14 cellular contexts compared by ENCODE assay signal in genomic region chr6:37260063-37260843, GRCh38. TPM values are rescaled to one million over a fixed set of nuclear protein-coding genes. Genes with fewer than 3 reads are reported as not detected.
A peak's percentile ranks its signal among the peaks of the same experiment; 100 is the strongest.
DNase-seq lines count a peak whose midpoint lies in the region; ATAC-seq and TF ChIP-seq lines count a peak whose summit lies in the region.
"Had no signal": no experiment of that assay in that cellular context is flagged by ENCODE, and none has a peak within 500 bp of the region (broad histone marks: within the 10 kb centered on the region; RNA-seq: fewer than 3 reads in every experiment).

No MANE protein-coding gene starts in this region.

- peak overlapping the region; percentile 100 for H3K27ac Mint-ChIP-seq in activated T-helper 1 cell treated with anti-CD3 and anti-CD28 coated beads, Interleukin-12 subunit alpha, Interleukin-12 subunit beta, Interleukin-2, Interleukin-4 antibody, amounts not matched to agents 30 ng/mL and 10 ng/mL and 1 ng/mL, durations not matched to agents 14 hours and 24 hours and 36 hours
- peak overlapping the region; percentile 91 to 99 for H3K27ac Mint-ChIP-seq in natural killer cell

- no peak overlapping the region for H3K4me3 ChIP-seq in SK-N-SH (ENCODE audit: low read depth in 2 of 2, low read length in 1 of 2)
- no peak overlapping the region for H3K4me3 ChIP-seq in GM23248

- 0 out of 2 replicates have a peak overlapping the region, but pooled peaks have one; percentile 87 for H3K4me2 ChIP-seq in SK-N-SH
- H3K4me2 ChIP-seq in GM23248 (ENCODE audit: unreplicated experiment) = no peak overlapping the region

- intact Hi-C loops in activated T-helper 1 cell treated with anti-CD3 and anti-CD28 coated beads, Interleukin-12 subunit alpha, Interleukin-12 subunit beta, Interleukin-2, Interleukin-4 antibody, amounts not matched to agents 30 ng/mL and 10 ng/mL and 1 ng/mL, durations not matched to agents 14 hours and 24 hours and 36 hours (cut with micrococcal nuclease) = loop anchor here (1.0 kb wide), 10 partner anchors 13 to 348 kb away; no protein-coding TSS in a partner anchor
- intact Hi-C loops in natural killer cell (cut with micrococcal nuclease) = no loop called here
- intact Hi-C loops in Right ventricle myocardium inferior (cut with DNase I) = no loop called here

- WGBS in SK-N-SH (ENCODE audit: low lambda C conversion rate) = 96% methylated on average over 3 of the region's 3 CpGs
- WGBS in GM23248 (ENCODE audit: low coverage in 1 of 2, low lambda C conversion rate in 2 of 2, missing lambda C conversion rate in 2 of 2), 2 experiments = 99 to 100% methylated on average over 3 of the region's 3 CpGs

- peaks cover 24% of the 10 kb centered on the region for H3K36me3 Mint-ChIP-seq in activated T-helper 1 cell treated with anti-CD3 and anti-CD28 coated beads, Interleukin-12 subunit alpha, Interleukin-12 subunit beta, Interleukin-2, Interleukin-4 antibody, amounts not matched to agents 30 ng/mL and 10 ng/mL and 1 ng/mL, durations not matched to agents 14 hours and 24 hours and 36 hours (ENCODE audit: low read depth)
- H3K36me3 Mint-ChIP-seq in natural killer cell = no peaks in the 10 kb centered on the region

- H3K36me3 ChIP-seq in SK-N-SH (replicated peaks in 1 of 2; ENCODE audit: control insufficient read depth in 1 of 2, insufficient read depth in 2 of 2, low read length in 1 of 2) = no peaks in the 10 kb centered on the region
- no peaks in the 10 kb centered on the region for H3K36me3 ChIP-seq in GM23248 (ENCODE audit: low read depth)

- H3K9ac ChIP-seq in SK-N-SH = no peak overlapping the region; the same call in 1 of the 2 replicates
- H3K9ac ChIP-seq in GM23248 = peak overlapping the region; percentile 98

- H3K79me2 ChIP-seq in SK-N-SH (ENCODE audit: insufficient read depth) = peaks cover 75% of the 10 kb centered on the region
- H3K79me2 ChIP-seq in GM23248 (ENCODE audit: insufficient read depth) = peaks cover 76% of the 10 kb centered on the region

- CTCF ChIA-PET in SK-N-SH (lab: Yijun Ruan, JAX) = no interaction called here

- H3F3A ChIP-seq in SK-N-SH (replicated peaks; ENCODE audit: insufficient read depth) (no peaks in the 10 kb centered on the region), GM23248 (ENCODE audit: insufficient read depth) (0 out of 2 replicates have a peak, but pooled peaks cover 3% of the 10 kb centered on the region)

- H3K27me3 ChIP-seq in SK-N-SH (ENCODE audit: insufficient read depth) = no peaks in the 10 kb centered on the region
- no peaks in the 10 kb centered on the region for H3K27me3 ChIP-seq in GM23248 (replicated peaks; ENCODE audit: insufficient read depth)

- DNase-seq in SK-N-SH (no peak), GM23248 (no peak), natural killer cell (no peak), OCI-M1 (lab: John Stamatoyannopoulos, UW) (no peak), Right ventricle myocardium inferior (ENCODE audit: missing footprints) (no peak), NCI-H187 treated with DMSO at 0.1 percent for 48 hours (lab: John Stamatoyannopoulos, UW) (no peak)
- DNase-seq in activated T-helper 1 cell treated with anti-CD3 and anti-CD28 coated beads, Interleukin-12 subunit alpha, Interleukin-12 subunit beta, Interleukin-2, Interleukin-4 antibody, amounts not matched to agents 30 ng/mL and 10 ng/mL and 1 ng/mL, durations not matched to agents 14 hours and 24 hours and 36 hours (ENCODE audit: low spot score) = no peak
- DNase-seq: DMS 273 treated with DMSO at 0.1 percent for 48 hours, head of caudate nucleus, left colon, NCI-H1092 treated with DMSO at 0.1 percent for 48 hours, NCI-H524 had no signal

- TF ChIP-seq CTCF in SK-N-SH (IDR thresholded peaks at IDR 0.05) (no peak), natural killer cell (IDR thresholded peaks at IDR 0.05) (no peak)

- no peak overlapping the region for H3K27ac ChIP-seq in SK-N-SH (ENCODE audit: low read depth in 2 of 2, low read length in 1 of 2)
- H3K27ac ChIP-seq in GM23248 = no peak overlapping the region
- H3K27ac ChIP-seq: 22Rv1 had no signal

- no peaks in the 10 kb centered on the region for H4K20me1 ChIP-seq in SK-N-SH (ENCODE audit: insufficient read depth)
- H4K20me1 ChIP-seq in GM23248 (ENCODE audit: insufficient read depth) = no peaks in the 10 kb centered on the region

- no peaks in the 10 kb centered on the region for H3K27me3 Mint-ChIP-seq in activated T-helper 1 cell treated with anti-CD3 and anti-CD28 coated beads, Interleukin-12 subunit alpha, Interleukin-12 subunit beta, Interleukin-2, Interleukin-4 antibody, amounts not matched to agents 30 ng/mL and 10 ng/mL and 1 ng/mL, durations not matched to agents 14 hours and 24 hours and 36 hours (ENCODE audit: insufficient read depth)
- no peaks in the 10 kb centered on the region for H3K27me3 Mint-ChIP-seq in natural killer cell (ENCODE audit: low read depth in 2 of 2)

- TF ChIP-seq RAD21 in SK-N-SH (IDR thresholded peaks at IDR 0.05; ENCODE audit: low read length) = no peak

- in situ Hi-C loops in GM23248 (cut with MboI) = no loop called here

- H3K9me2 ChIP-seq in SK-N-SH (no peaks in the 10 kb centered on the region), GM23248 (ENCODE audit: insufficient read depth) (no peaks in the 10 kb centered on the region)

- TF ChIP-seq EP300 in SK-N-SH (IDR thresholded peaks at IDR 0.05; ENCODE audit: borderline replicate concordance in 1 of 2, low read depth in 1 of 2, low read length in 1 of 2) = no peak

- H3K4me1 ChIP-seq in SK-N-SH (ENCODE audit: control insufficient read depth in 1 of 2, insufficient read depth in 2 of 2, low read depth in 1 of 2, low read length in 1 of 2) (peaks cover 10 to 11% of the 10 kb centered on the region in 2 experiments; a peak in 3 of 4 replicates), GM23248 (ENCODE audit: insufficient read depth) (peaks cover 11% of the 10 kb centered on the region)

- peaks cover 84% of the 10 kb centered on the region for H3K4me1 Mint-ChIP-seq in activated T-helper 1 cell treated with anti-CD3 and anti-CD28 coated beads, Interleukin-12 subunit alpha, Interleukin-12 subunit beta, Interleukin-2, Interleukin-4 antibody, amounts not matched to agents 30 ng/mL and 10 ng/mL and 1 ng/mL, durations not matched to agents 14 hours and 24 hours and 36 hours (ENCODE audit: low read depth)
- H3K4me1 Mint-ChIP-seq in natural killer cell = peaks cover 33 to 48% of the 10 kb centered on the region in 2 donors

- no peaks in the 10 kb centered on the region for H3K9me3 ChIP-seq in SK-N-SH
- no peaks in the 10 kb centered on the region for H3K9me3 ChIP-seq in GM23248 (ENCODE audit: low read depth)

- no peak overlapping the region for H2AFZ ChIP-seq in SK-N-SH (ENCODE audit: low read depth)
- no peak overlapping the region for H2AFZ ChIP-seq in GM23248

- no peaks in the 10 kb centered on the region for H3K9me3 Mint-ChIP-seq in activated T-helper 1 cell treated with anti-CD3 and anti-CD28 coated beads, Interleukin-12 subunit alpha, Interleukin-12 subunit beta, Interleukin-2, Interleukin-4 antibody, amounts not matched to agents 30 ng/mL and 10 ng/mL and 1 ng/mL, durations not matched to agents 14 hours and 24 hours and 36 hours
- H3K9me3 Mint-ChIP-seq in natural killer cell = no peaks in the 10 kb centered on the region

- POLR2A ChIA-PET in SK-N-SH (lab: Yijun Ruan, JAX) = no interaction called here

- ATAC-seq in SK-N-SH treated with all-trans-retinoic acid at 6 μM for 48 hours (no peak), natural killer cell (no peak), Right ventricle myocardium inferior (no peak)
- ATAC-seq: left colon had no signal

- peak overlapping the region; percentile 97 for H3K4me3 Mint-ChIP-seq in activated T-helper 1 cell treated with anti-CD3 and anti-CD28 coated beads, Interleukin-12 subunit alpha, Interleukin-12 subunit beta, Interleukin-2, Interleukin-4 antibody, amounts not matched to agents 30 ng/mL and 10 ng/mL and 1 ng/mL, durations not matched to agents 14 hours and 24 hours and 36 hours
- no peak overlapping the region for H3K4me3 Mint-ChIP-seq in natural killer cell

TF ChIP-seq in SK-N-SH, 30 proteins besides CTCF, POLR2A, EP300 and RAD21 (continues in another document):
- TF ChIP-seq POLR2AphosphoS5 (IDR thresholded peaks at IDR 0.05; ENCODE audit: low read depth, low read length) (no peak), GABPA (IDR thresholded peaks at IDR 0.05; ENCODE audit: low read depth) (no peak), ELF1 (IDR thresholded peaks at IDR 0.05) (no peak)

TF ChIP-seq in SK-N-SH treated with all-trans-retinoic acid at 6 μM for 48 hours, 23 proteins besides CTCF, POLR2A, EP300 and RAD21 (continues in another document):
- TF ChIP-seq, protein P1, sequence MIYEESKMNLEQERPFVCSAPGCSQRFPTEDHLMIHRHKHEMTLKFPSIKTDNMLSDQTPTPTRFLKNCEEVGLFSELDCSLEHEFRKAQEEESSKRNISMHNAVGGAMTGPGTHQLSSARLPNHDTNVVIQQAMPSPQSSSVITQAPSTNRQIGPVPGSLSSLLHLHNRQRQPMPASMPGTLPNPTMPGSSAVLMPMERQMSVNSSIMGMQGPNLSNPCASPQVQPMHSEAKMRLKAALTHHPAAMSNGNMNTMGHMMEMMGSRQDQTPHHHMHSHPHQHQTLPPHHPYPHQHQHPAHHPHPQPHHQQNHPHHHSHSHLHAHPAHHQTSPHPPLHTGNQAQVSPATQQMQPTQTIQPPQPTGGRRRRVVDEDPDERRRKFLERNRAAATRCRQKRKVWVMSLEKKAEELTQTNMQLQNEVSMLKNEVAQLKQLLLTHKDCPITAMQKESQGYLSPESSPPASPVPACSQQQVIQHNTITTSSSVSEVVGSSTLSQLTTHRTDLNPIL (CRISPR knock-in tag; IDR thresholded peaks at IDR 0.05; ENCODE audit: low read depth) = no peak
- TF ChIP-seq ESRRG (CRISPR knock-in tag; IDR thresholded peaks at IDR 0.05) = no peak

RNA-seq across cellular contexts. Expression of gene TMEM217, which starts 2.3 kb away (rescaled TPM):
- polyA plus RNA-seq in SK-N-SH (2012; rRNA removed) (1.5 and 2.0 TPM in 2 replicates), GM23248 (2016; fragmentation: Nextera tagmentation; extraction: Ambion mirVana) (4.4 and 6.5 TPM in 2 replicates)
- polyA plus RNA-seq in SK-N-SH (2012; cell fraction: cytosol; rRNA removed) = 1.6 and 1.7 TPM in 2 replicates
- 1.3 and 3.0 TPM in 2 replicates for polyA plus RNA-seq in SK-N-SH (2012; cell fraction: nucleus; rRNA removed)
- 1.2 and 4.6 TPM in 2 replicates for total RNA-seq in GM23248 (2014; rRNA removed; shearing (Covaris generic))
- 7.7 and 9.9 TPM in 2 replicates for total RNA-seq in activated T-helper 1 cell treated with anti-CD3 and anti-CD28 coated beads, Interleukin-12 subunit alpha, Interleukin-12 subunit beta, Interleukin-2, Interleukin-4 antibody, amounts not matched to agents 30 ng/mL and 10 ng/mL and 1 ng/mL, durations not matched to agents 14 hours and 24 hours and 36 hours
- total RNA-seq in natural killer cell (1 to 10 TPM in 1 of 3 donors, under 1 TPM in 2; 0.75 to 2.1 (median 0.75) TPM), Right ventricle myocardium inferior (0.30 TPM)

RNA-seq across cellular contexts. Expression of gene TBC1D22B, which starts 2.7 kb away (rescaled TPM):
- polyA plus RNA-seq in SK-N-SH (2012; rRNA removed) (5.3 and 5.5 TPM in 2 replicates), GM23248 (2016; fragmentation: Nextera tagmentation; extraction: Ambion mirVana) (7.4 and 8.3 TPM in 2 replicates)
- polyA plus RNA-seq in SK-N-SH (2012; cell fraction: cytosol; rRNA removed) = 5.4 and 6.0 TPM in 2 replicates
- 8.9 and 9.1 TPM in 2 replicates for polyA plus RNA-seq in SK-N-SH (2012; cell fraction: nucleus; rRNA removed)
- 5.0 and 12.1 TPM in 2 replicates for total RNA-seq in GM23248 (2014; rRNA removed; shearing (Covaris generic))
- total RNA-seq in activated T-helper 1 cell treated with anti-CD3 and anti-CD28 coated beads, Interleukin-12 subunit alpha, Interleukin-12 subunit beta, Interleukin-2, Interleukin-4 antibody, amounts not matched to agents 30 ng/mL and 10 ng/mL and 1 ng/mL, durations not matched to agents 14 hours and 24 hours and 36 hours = 20.8 and 21.2 TPM in 2 replicates
- total RNA-seq in natural killer cell (10 to 100 TPM in 2 of 3 donors, 1 to 10 TPM in 1; 8.0 to 12.1 (median 12.0) TPM), Right ventricle myocardium inferior (6.3 TPM)
